4 cellular contexts compared by ENCODE assay signal in the genomic region with DNA sequence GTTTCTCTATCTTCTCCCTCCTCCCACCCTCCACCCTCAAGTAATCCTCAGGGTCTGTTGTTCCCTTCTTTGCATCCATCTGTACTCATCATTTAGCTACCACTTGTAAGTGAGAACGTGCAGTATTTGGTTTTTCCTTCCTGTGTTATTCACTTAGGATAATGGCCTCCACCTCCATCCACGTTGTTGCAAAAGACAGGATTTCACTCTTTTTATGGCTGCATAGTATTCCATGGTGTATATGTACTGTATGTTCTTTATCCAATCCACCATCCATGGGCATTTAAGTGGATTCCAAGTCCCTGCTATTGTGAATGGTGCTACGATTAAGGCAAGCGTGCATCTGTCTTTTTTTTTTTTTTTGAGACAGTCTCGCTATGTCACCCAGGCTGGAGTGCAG.
"Had no signal": no experiment of that assay in that cellular context is flagged by ENCODE, and none has a peak within 500 bp of the region (broad histone marks: within the 10 kb centered on the region; RNA-seq: fewer than 3 reads in every experiment).

No MANE protein-coding gene starts in this region.

- H3K27ac ChIP-seq: GM23248 had no signal

- DNase-seq: GM23248, GOT3, KG1 had no signal

- H3K4me3 ChIP-seq: GM23248, HAP-1 had no signal

- H3K9ac ChIP-seq: GM23248 had no signal

- H3K36me3 ChIP-seq: HAP-1 had no signal

- H2AFZ ChIP-seq: GM23248 had no signal

- H3K4me1 ChIP-seq: HAP-1 had no signal

- H3K9me3 ChIP-seq: HAP-1 had no signal
